In genomic region chr1:201793306-201793925, GRCh38 we compare ENCODE assay signal across 12 cellular contexts. TPM values are rescaled to one million over a fixed set of nuclear protein-coding genes. Genes with fewer than 3 reads are reported as not detected.
DNase-seq lines count a peak whose midpoint lies in the region; ATAC-seq and TF ChIP-seq lines count a peak whose summit lies in the region.
"Had no signal": no experiment of that assay in that cellular context is flagged by ENCODE, and none has a peak within 500 bp of the region (broad histone marks: within the 10 kb centered on the region; RNA-seq: fewer than 3 reads in every experiment).

No MANE protein-coding gene starts in this region.

- peaks cover 72 to 74% of the 10 kb centered on the region in 2 donors for H3K36me3 ChIP-seq in ascending aorta

- CTCF ChIA-PET in activated CD8-positive, alpha-beta memory T cell treated with anti-CD3 and anti-CD28 coated beads, Interleukin-2, amount 10 ng/mL, durations not matched to agents 7 days and 5 days (lab: Charles Lee) = interaction anchor here (0.7 to 10.6 kb wide), 24 partner anchors 8 to 430 kb away, joined by 3 to 228 read pairs (median 4); no protein-coding TSS in a partner anchor

- H3K4me1 ChIP-seq in ascending aorta = peaks cover 23 to 40% of the 10 kb centered on the region in 2 donors
- H3K4me1 ChIP-seq: neural progenitor cell had no signal

- H3K27me3 ChIP-seq in ascending aorta = no peaks in the 10 kb centered on the region
- H3K27me3 ChIP-seq: body of pancreas, neural progenitor cell had no signal

- H3K9me3 Mint-ChIP-seq in activated CD8-positive, alpha-beta memory T cell treated with anti-CD3 and anti-CD28 coated beads, Interleukin-2, amount 10 ng/mL, durations not matched to agents 7 days and 5 days (ENCODE audit: low read depth) = no peaks in the 10 kb centered on the region
- no peaks in the 10 kb centered on the region for H3K9me3 Mint-ChIP-seq in effector memory CD8-positive, alpha-beta T cell
- H3K9me3 Mint-ChIP-seq: memory B cell; neural progenitor cell; stimulated activated naive B cell treated with anti-CD40 and anti-IgM and Interleukin-4, amounts not matched to agents 10 μg/mL and 1 μg/mL and 100 μg/mL, for 72 hours had no signal

- H3K9me3 ChIP-seq in ascending aorta = no peaks in the 10 kb centered on the region
- H3K9me3 ChIP-seq: body of pancreas had no signal

- ATAC-seq in activated CD8-positive, alpha-beta memory T cell treated with anti-CD3 and anti-CD28 coated beads, Interleukin-2, amount 10 ng/mL, durations not matched to agents 7 days and 5 days = peak; percentile 18
- peak; percentile 29 for ATAC-seq in omental fat pad (ENCODE audit: low FRiP score)
- ATAC-seq in effector memory CD8-positive, alpha-beta T cell (replicated peaks) = no peak
- no peak for ATAC-seq in GM19397 (IDR thresholded peaks at IDR 0.05; ENCODE audit: unreplicated experiment)

- no peak overlapping the region for H3K27ac Mint-ChIP-seq in activated CD8-positive, alpha-beta memory T cell treated with anti-CD3 and anti-CD28 coated beads, Interleukin-2, amount 10 ng/mL, durations not matched to agents 7 days and 5 days
- no peak overlapping the region for H3K27ac Mint-ChIP-seq in effector memory CD8-positive, alpha-beta T cell
- H3K27ac Mint-ChIP-seq: memory B cell, neural progenitor cell had no signal

- H3K4me1 Mint-ChIP-seq in activated CD8-positive, alpha-beta memory T cell treated with anti-CD3 and anti-CD28 coated beads, Interleukin-2, amount 10 ng/mL, durations not matched to agents 7 days and 5 days = peaks cover 25% of the 10 kb centered on the region
- no peaks in the 10 kb centered on the region for H3K4me1 Mint-ChIP-seq in effector memory CD8-positive, alpha-beta T cell (ENCODE audit: low read depth in 2 of 2)

- H3K4me3 Mint-ChIP-seq in activated CD8-positive, alpha-beta memory T cell treated with anti-CD3 and anti-CD28 coated beads, Interleukin-2, amount 10 ng/mL, durations not matched to agents 7 days and 5 days = no peak overlapping the region
- H3K4me3 Mint-ChIP-seq in effector memory CD8-positive, alpha-beta T cell = no peak overlapping the region
- H3K4me3 Mint-ChIP-seq: memory B cell; neural progenitor cell; stimulated activated naive B cell treated with anti-CD40 and anti-IgM and Interleukin-4, amounts not matched to agents 10 μg/mL and 1 μg/mL and 100 μg/mL, for 72 hours had no signal

- TF ChIP-seq CTCF in ascending aorta (IDR thresholded peaks at IDR 0.05) (no peak), omental fat pad (IDR thresholded peaks at IDR 0.05) (no peak)

- no peak for DNase-seq in activated CD8-positive, alpha-beta memory T cell treated with anti-CD3 and anti-CD28 coated beads, Interleukin-2, amount 10 ng/mL, durations not matched to agents 7 days and 5 days
- no peak for DNase-seq in activated CD8-positive, alpha-beta memory T cell treated with anti-CD3 and anti-CD28 coated beads, Interleukin-2, amount 50 U/mL, for 4 hours
- DNase-seq in NOMO-1 (lab: John Stamatoyannopoulos, UW; ENCODE audit: unreplicated experiment in 2 of 2) (peak; percentile 54 to 64), ascending aorta (ENCODE audit: low spot score in 2 of 2) (no peak), omental fat pad (ENCODE audit: low spot score) (no peak)
- DNase-seq in effector memory CD8-positive, alpha-beta T cell = no peak
- no peak for DNase-seq in activated effector memory CD4-positive, alpha-beta T cell treated with anti-CD3 and anti-CD28 coated beads, Interleukin-2, amount 50 U/mL, for 16 hours

- intact Hi-C loops in ascending aorta (cut with DNase I) = loop anchor here (1.0 to 2.0 kb wide), 2 partner anchors 43 to 84 kb away; no protein-coding TSS in a partner anchor

- peak overlapping the region; percentile 12 to 35 for H3K27ac ChIP-seq in ascending aorta
- H3K27ac ChIP-seq: body of pancreas had no signal

- H3K4me3 ChIP-seq in ascending aorta = no peak overlapping the region
- H3K4me3 ChIP-seq: body of pancreas, neural progenitor cell had no signal

- no peaks in the 10 kb centered on the region for H3K36me3 Mint-ChIP-seq in activated CD8-positive, alpha-beta memory T cell treated with anti-CD3 and anti-CD28 coated beads, Interleukin-2, amount 10 ng/mL, durations not matched to agents 7 days and 5 days
- H3K36me3 Mint-ChIP-seq in effector memory CD8-positive, alpha-beta T cell (ENCODE audit: insufficient read depth) = no peaks in the 10 kb centered on the region

- peaks cover 3% of the 10 kb centered on the region for H3K27me3 Mint-ChIP-seq in activated CD8-positive, alpha-beta memory T cell treated with anti-CD3 and anti-CD28 coated beads, Interleukin-2, amount 10 ng/mL, durations not matched to agents 7 days and 5 days
- H3K27me3 Mint-ChIP-seq in effector memory CD8-positive, alpha-beta T cell = peaks cover 0 to 13% of the 10 kb centered on the region in 2 donors
- H3K27me3 Mint-ChIP-seq: stimulated activated naive B cell treated with anti-CD40 and anti-IgM and Interleukin-4, amounts not matched to agents 10 μg/mL and 1 μg/mL and 100 μg/mL, for 72 hours had no signal

RNA-seq across cellular contexts. Expression of gene IPO9, which starts 35.5 kb away (rescaled TPM):
- total RNA-seq in activated CD8-positive, alpha-beta memory T cell treated with anti-CD3 and anti-CD28 coated beads, Interleukin-2, amount 10 ng/mL, durations not matched to agents 7 days and 5 days = 10 to 100 TPM; 64.7 to 72.0 TPM
- total RNA-seq in ascending aorta = 9.3 TPM
- total RNA-seq in omental fat pad = 10 to 100 TPM; 13.4 to 19.7 (median 17.4) TPM

Comparison
In these comparisons a context has a peak if more than half of its experiments do, and no peak if none do; other contexts are left out.
1. ATAC-seq: peak in activated CD8-positive, alpha-beta memory T cell treated with anti-CD3 and anti-CD28 coated beads, Interleukin-2, amount 10 ng/mL, durations not matched to agents 7 days and 5 days (single experiment) and omental fat pad (single experiment); none in effector memory CD8-positive, alpha-beta T cell (single experiment) and GM19397 (single experiment).
2. DNase-seq: peak in NOMO-1 (2 of 2); none in activated CD8-positive, alpha-beta memory T cell treated with anti-CD3 and anti-CD28 coated beads, Interleukin-2, amount 10 ng/mL, durations not matched to agents 7 days and 5 days (single experiment), activated CD8-positive, alpha-beta memory T cell treated with anti-CD3 and anti-CD28 coated beads, Interleukin-2, amount 50 U/mL, for 4 hours (single experiment), ascending aorta (0 of 2), omental fat pad (single experiment), effector memory CD8-positive, alpha-beta T cell (0 of 3) and activated effector memory CD4-positive, alpha-beta T cell treated with anti-CD3 and anti-CD28 coated beads, Interleukin-2, amount 50 U/mL, for 16 hours (single experiment).